Comparison of ENCODE assay signal across 14 cellular contexts in genomic region chr2:11368059-11368572, GRCh38. TPM values are rescaled to one million over a fixed set of nuclear protein-coding genes. Genes with fewer than 3 reads are reported as not detected.
A peak's percentile ranks its signal among the peaks of the same experiment; 100 is the strongest.
DNase-seq lines count a peak whose midpoint lies in the region; ATAC-seq and TF ChIP-seq lines count a peak whose summit lies in the region.
"Had no signal": no experiment of that assay in that cellular context is flagged by ENCODE, and none has a peak within 500 bp of the region (broad histone marks: within the 10 kb centered on the region; RNA-seq: fewer than 3 reads in every experiment).

No MANE protein-coding gene starts in this region.

- 27 to 43% methylated on average over 10 of the region's 10 CpGs for WGBS in thyroid gland, 2 donors

- no peak overlapping the region for H3K4me3 ChIP-seq in fibroblast of mammary gland (ENCODE audit: control insufficient read depth, low read depth, low read length)
- H3K4me3 ChIP-seq in thyroid gland (replicated peaks in 1 of 3) = no peak overlapping the region
- no peak overlapping the region for H3K4me3 ChIP-seq in MG63
- H3K4me3 ChIP-seq: pancreas had no signal

- H3K27me3 ChIP-seq in thyroid gland = no peaks in the 10 kb centered on the region
- H3K27me3 ChIP-seq in MG63 = no peaks in the 10 kb centered on the region
- H3K27me3 ChIP-seq: pancreas had no signal

- peak; percentile 32 for ATAC-seq in SK-N-SH treated with all-trans-retinoic acid at 6 μM for 48 hours
- no peak for ATAC-seq in GM21825 (IDR thresholded peaks at IDR 0.05; ENCODE audit: unreplicated experiment)

- H3K36me3 ChIP-seq in thyroid gland (no peaks in the 10 kb centered on the region), MG63 (no peaks in the 10 kb centered on the region)
- H3K36me3 ChIP-seq: pancreas had no signal

- H3K9me3 ChIP-seq in thyroid gland = no peaks in the 10 kb centered on the region
- no peaks in the 10 kb centered on the region for H3K9me3 ChIP-seq in MG63
- H3K9me3 ChIP-seq: Caco-2, pancreas had no signal

- H3K27ac ChIP-seq in thyroid gland = peak overlapping the region; percentile 18 to 44 (median 21)

- DNase-seq in fibroblast of mammary gland (ENCODE audit: low read depth) (peak; percentile 27), midbrain (lab: John Stamatoyannopoulos, UW) (peak; percentile 49), thyroid gland (peak; percentile 21 to 32), DMS53 (lab: John Stamatoyannopoulos, UW) (no peak), MG63 (no peak)
- no peak for DNase-seq in activated CD4-positive, alpha-beta T cell treated with anti-CD3 and anti-CD28 coated beads for 1 hour
- DNase-seq: activated CD4-positive, alpha-beta T cell treated with anti-CD3 and anti-CD28 coated beads, Interleukin-2, amount 50 U/mL, for 4 hours; activated naive CD4-positive, alpha-beta T cell treated with anti-CD3 and anti-CD28 coated beads, Interleukin-2, amount 50 U/mL, for 16 hours; Caco-2; immature natural killer cell; NCI-H1105; pancreas had no signal

- TF ChIP-seq POLR2A in thyroid gland (IDR thresholded peaks at IDR 0.05) = no peak

- peaks cover under 1 to 13% of the 10 kb centered on the region in 2 donors for H3K4me1 ChIP-seq in thyroid gland

- no peak for TF ChIP-seq CTCF in fibroblast of mammary gland (conservative IDR thresholded peaks at IDR 0.05; ENCODE audit: control insufficient read depth, insufficient read depth, low read depth, low read length)
- TF ChIP-seq CTCF in thyroid gland (IDR thresholded peaks at IDR 0.05) = no peak

- intact Hi-C loops in thyroid gland (cut with DNase I) = no loop called here

TF ChIP-seq in SK-N-SH treated with all-trans-retinoic acid at 6 μM for 48 hours, 23 proteins besides CTCF, POLR2A, EP300 and RAD21:
- TF ChIP-seq ZC3H10 (CRISPR knock-in tag; IDR thresholded peaks at IDR 0.05) (no peak), CREB5 (CRISPR knock-in tag; IDR thresholded peaks at IDR 0.05; ENCODE audit: low read depth) (no peak), ESRRG (CRISPR knock-in tag; IDR thresholded peaks at IDR 0.05) (no peak), TOX (CRISPR knock-in tag; IDR thresholded peaks at IDR 0.05; ENCODE audit: borderline replicate concordance) (no peak), ZFP30 (CRISPR knock-in tag; IDR thresholded peaks at IDR 0.05) (no peak), PPARA (CRISPR knock-in tag; IDR thresholded peaks at IDR 0.05; ENCODE audit: borderline replicate concordance) (no peak), ISL1 (CRISPR knock-in tag; IDR thresholded peaks at IDR 0.05) (no peak), TSHZ2 (CRISPR knock-in tag; IDR thresholded peaks at IDR 0.05) (no peak), GLIS3 (CRISPR knock-in tag; IDR thresholded peaks at IDR 0.05) (no peak), RARB (CRISPR knock-in tag; IDR thresholded peaks at IDR 0.05) (no peak), SNAI2 (CRISPR knock-in tag; IDR thresholded peaks at IDR 0.05) (no peak)

RNA-seq across cellular contexts. Expression of gene ROCK2, which starts 23.7 kb away (rescaled TPM):
- total RNA-seq in thyroid gland = 10 to 100 TPM; 37.3 to 47.5 (median 42.1) TPM
- 15.9 and 19.7 TPM in 2 replicates for total RNA-seq in MG63 (2014; rRNA removed; shearing (Covaris generic); ENCODE audit: low replicate concordance)

Comparison
In these comparisons a context has a peak if more than half of its experiments do, and no peak if none do; other contexts are left out.
1. DNase-seq: peak in fibroblast of mammary gland (single experiment), midbrain (single experiment) and thyroid gland (2 of 2); none in DMS53 (single experiment), activated CD4-positive, alpha-beta T cell treated with anti-CD3 and anti-CD28 coated beads for 1 hour (single experiment) and MG63 (single experiment).